ENCODE assay signal across 8 cellular contexts in the genomic region with DNA sequence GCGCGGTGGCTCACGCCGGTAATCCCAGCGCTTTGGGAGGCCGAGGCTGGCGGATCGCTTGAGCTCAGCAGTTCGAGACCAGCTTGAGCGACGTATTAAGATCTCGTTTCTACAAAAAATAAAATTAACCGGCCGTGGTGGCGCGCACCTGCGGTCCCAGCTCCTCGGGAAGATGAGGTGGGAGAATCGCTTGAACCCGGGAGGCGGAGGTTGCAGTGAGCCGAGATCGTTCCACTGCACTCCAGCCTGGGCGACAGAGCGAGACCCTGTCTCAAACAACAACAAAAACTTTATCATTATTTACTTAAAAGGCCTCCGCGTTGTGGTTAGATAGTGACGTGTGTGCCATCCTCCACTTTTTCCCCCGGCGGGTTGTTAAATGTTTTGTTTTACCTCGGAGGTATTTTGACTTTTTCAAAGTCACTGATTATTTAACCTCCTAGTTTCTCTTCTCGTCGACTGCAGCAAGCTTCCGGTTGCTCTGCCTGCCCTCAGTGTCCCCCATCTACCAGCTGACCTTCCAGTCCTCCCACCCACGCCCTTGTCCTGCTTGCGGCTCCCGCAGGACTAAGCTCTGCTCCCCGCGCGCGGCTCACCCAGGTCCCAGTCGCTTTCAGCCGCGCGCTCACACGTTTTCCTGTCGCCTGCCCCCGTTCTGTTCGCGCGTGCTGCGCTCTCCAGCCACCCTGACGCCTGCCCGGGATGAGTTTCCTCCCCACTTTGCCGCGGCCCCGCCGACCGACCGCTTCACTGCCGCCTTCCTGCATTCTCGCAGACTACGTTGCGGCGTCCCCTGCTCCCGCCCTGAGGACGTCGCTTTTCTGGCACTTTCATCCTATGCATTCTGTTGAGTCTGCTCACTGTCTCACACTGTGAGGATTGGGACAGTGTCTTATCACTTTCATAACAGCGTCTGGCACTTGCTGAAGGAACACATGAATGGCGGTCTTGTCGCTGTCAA. TPM values are rescaled to one million over a fixed set of nuclear protein-coding genes. Genes with fewer than 3 reads are reported as not detected.
DNase-seq lines count a peak whose midpoint lies in the region; ATAC-seq and TF ChIP-seq lines count a peak whose summit lies in the region.

No MANE protein-coding gene starts in this region.

- peak overlapping the region; percentile 88 for H3K4me2 ChIP-seq in MM.1S (ENCODE audit: low read depth, low read length)

- ATAC-seq in GM21723 (IDR thresholded peaks at IDR 0.05; ENCODE audit: unreplicated experiment), result peak; percentile 35

- TF ChIP-seq CTCF in MM.1S (IDR thresholded peaks at IDR 0.05; ENCODE audit: low read length) (no peak), ovary (IDR thresholded peaks at IDR 0.05) (no peak), thyroid gland (IDR thresholded peaks at IDR 0.05) (peak in 1 of 6 experiments; percentile 3)

- H3K79me2 ChIP-seq in MM.1S (ENCODE audit: low read length), result peaks cover 37% of the 10 kb centered on the region

- no peaks in the 10 kb centered on the region for H3K9me3 ChIP-seq in MM.1S (replicated peaks; ENCODE audit: insufficient read depth, low read length)
- no peaks in the 10 kb centered on the region for H3K9me3 ChIP-seq in SK-N-MC (ENCODE audit: low read depth, low read length)
- H3K9me3 ChIP-seq in ovary, result no peaks in the 10 kb centered on the region
- H3K9me3 ChIP-seq in thyroid gland, result no peaks in the 10 kb centered on the region

- no peaks in the 10 kb centered on the region for H3K9me2 ChIP-seq in MM.1S (replicated peaks; ENCODE audit: insufficient read depth, low read length)

- H3K27ac ChIP-seq in MM.1S (ENCODE audit: low read length) (peak overlapping the region; percentile 92), SK-N-MC (peak overlapping the region; percentile 92), ovary (peak overlapping the region; percentile 84 to 86), thyroid gland (peak overlapping the region; percentile 77 to 99 (median 96))

- H3K9ac ChIP-seq in MM.1S (ENCODE audit: low read length), result peak overlapping the region; percentile 76
- peak overlapping the region; percentile 82 for H3K9ac ChIP-seq in SK-N-MC (ENCODE audit: insufficient read length)

- intact Hi-C loops in head of caudate nucleus (cut with DNase I), result loop anchor here (2.0 to 10.0 kb wide), 3 partner anchors 163 to 381 kb away; a partner anchor contains a TSS
- intact Hi-C loops in ovary (cut with DNase I), result loop anchor here in 2 of 4 donors (2.0 kb wide), 2 partner anchors 261 to 263 kb away; a partner anchor contains a TSS
- intact Hi-C loops in thyroid gland (cut with DNase I), result no loop called here

- TF ChIP-seq POLR2A in ovary (IDR thresholded peaks at IDR 0.05) (no peak), thyroid gland (IDR thresholded peaks at IDR 0.05) (peak; percentile 26 to 88)

- H3K4me3 ChIP-seq in MM.1S (ENCODE audit: low read length) (peak overlapping the region; percentile 68), SK-N-MC (peak overlapping the region; percentile 94), ovary (peak overlapping the region; percentile 61), thyroid gland (replicated peaks in 1 of 3) (peak overlapping the region; percentile 48 to 80 (median 56))

- no peak for TF ChIP-seq EP300 in ovary (IDR thresholded peaks at IDR 0.05)

- DNase-seq in DMS79 (lab: John Stamatoyannopoulos, UW), result peak; percentile 39
- DNase-seq in MM.1S, result peak; percentile 81
- peak; percentile 48 for DNase-seq in SK-N-MC (ENCODE audit: low read depth, low spot score)
- DNase-seq in activated naive CD4-positive, alpha-beta T cell treated with anti-CD3 and anti-CD28 coated beads, Interleukin-2, amount 50 U/mL, for 16 hours, result peak; percentile 65
- DNase-seq in head of caudate nucleus, result peak; percentile 51 to 93 (median 80)
- peak; percentile 63 to 73 (median 66) for DNase-seq in ovary
- DNase-seq in thyroid gland, result peak; percentile 79 to 81

- peaks cover 32% of the 10 kb centered on the region for H3K4me1 ChIP-seq in MM.1S (ENCODE audit: low read length)
- H3K4me1 ChIP-seq in ovary (ENCODE audit: insufficient read depth), result peaks cover 5% of the 10 kb centered on the region
- peaks cover 14 to 25% of the 10 kb centered on the region in 2 donors for H3K4me1 ChIP-seq in thyroid gland

- H3F3A ChIP-seq in MM.1S (ENCODE audit: insufficient read depth, low read length), result peaks cover 37% of the 10 kb centered on the region

- peaks cover 15% of the 10 kb centered on the region; the same call in 1 of the 2 replicates for H4K20me1 ChIP-seq in MM.1S (ENCODE audit: insufficient read depth, low read length)

- 0 to 1% (median 1%) methylated on average over 71 of the region's 71 CpGs for WGBS in ovary, 3 donors
- 1% methylated on average over 48 to 71 of the region's 71 CpGs for WGBS in thyroid gland, 2 donors

- H3K27me3 ChIP-seq in MM.1S (replicated peaks; ENCODE audit: insufficient read depth, low read length) (no peaks in the 10 kb centered on the region), ovary (no peaks in the 10 kb centered on the region), thyroid gland (no peaks in the 10 kb centered on the region)

- H2AFZ ChIP-seq in MM.1S (ENCODE audit: low read length), result peak overlapping the region; percentile 75

- H3K36me3 ChIP-seq in MM.1S (replicated peaks; ENCODE audit: insufficient read depth, low read length) (no peaks in the 10 kb centered on the region), SK-N-MC (ENCODE audit: insufficient read depth, low read length) (peaks cover 15% of the 10 kb centered on the region), ovary (no peaks in the 10 kb centered on the region), thyroid gland (no peaks in the 10 kb centered on the region)

RNA-seq across cellular contexts. Expression of a gene that starts 1.2 kb away (rescaled TPM):
- 100 to 1,000 TPM in 3 of 7 donors, 10 to 100 TPM in 4; 91.8 to 149 (median 97.7) TPM for total RNA-seq in ovary
- polyA plus RNA-seq in ovary, result 10 to 100 TPM; 30.8 to 42.2 TPM
- 100 to 1,000 TPM; 152 to 294 (median 173) TPM for total RNA-seq in thyroid gland

Comparison
In these comparisons a context has a peak if more than half of its experiments do, and no peak if none do; other contexts are left out.
1. Peak in every context shown above with its lines: DNase-seq, ATAC-seq, H3K4me3 ChIP-seq and H3K27ac ChIP-seq.